Comparison of ENCODE assay signal across 8 cellular contexts in genomic region chr2:23452853-23453420, GRCh38.
A peak's percentile ranks its signal among the peaks of the same experiment; 100 is the strongest.
DNase-seq lines count a peak whose midpoint lies in the region; ATAC-seq lines count a peak whose summit lies in the region.

No MANE protein-coding gene starts in this region.

- no peaks in the 10 kb centered on the region for H3K9me3 Mint-ChIP-seq in T-helper 1 cell treated with Interleukin-12 subunit alpha and Interleukin-12 subunit beta and Interleukin-4 antibody, amounts not matched to agents 30 μg/mL and 1 μg/mL, for 36 hours

- peaks cover 26% of the 10 kb centered on the region for H3K4me1 Mint-ChIP-seq in T-helper 1 cell treated with Interleukin-12 subunit alpha and Interleukin-12 subunit beta and Interleukin-4 antibody, amounts not matched to agents 30 μg/mL and 1 μg/mL, for 36 hours (ENCODE audit: low read depth)

- peak; percentile 43 for ATAC-seq in HG02938 (IDR thresholded peaks at IDR 0.05; ENCODE audit: unreplicated experiment)
- ATAC-seq in Right ventricle myocardium inferior: no peak

- intact Hi-C loops in Right ventricle myocardium inferior (cut with DNase I): no loop called here

- H3K4me3 Mint-ChIP-seq in T-helper 1 cell treated with Interleukin-12 subunit alpha and Interleukin-12 subunit beta and Interleukin-4 antibody, amounts not matched to agents 30 μg/mL and 1 μg/mL, for 36 hours: peak overlapping the region; percentile 17

- no peaks in the 10 kb centered on the region for H3K36me3 Mint-ChIP-seq in T-helper 1 cell treated with Interleukin-12 subunit alpha and Interleukin-12 subunit beta and Interleukin-4 antibody, amounts not matched to agents 30 μg/mL and 1 μg/mL, for 36 hours (ENCODE audit: low read depth)

- H3K27me3 Mint-ChIP-seq in T-helper 1 cell treated with Interleukin-12 subunit alpha and Interleukin-12 subunit beta and Interleukin-4 antibody, amounts not matched to agents 30 μg/mL and 1 μg/mL, for 36 hours (ENCODE audit: low read depth): peaks cover 16% of the 10 kb centered on the region

- DNase-seq in NCI-H1694 treated with DMSO at 0.1 percent for 48 hours (lab: John Stamatoyannopoulos, UW) (peak; percentile 9), NCI-H1694 (lab: John Stamatoyannopoulos, UW) (no peak), islet precursor cell (peak; percentile 76), Right ventricle myocardium inferior (ENCODE audit: missing footprints) (no peak), NCI-H128 (lab: John Stamatoyannopoulos, UW; ENCODE audit: unreplicated experiment) (no peak), mucosa of gallbladder (ENCODE audit: low spot score) (no peak)

- H3K27ac Mint-ChIP-seq in T-helper 1 cell treated with Interleukin-12 subunit alpha and Interleukin-12 subunit beta and Interleukin-4 antibody, amounts not matched to agents 30 μg/mL and 1 μg/mL, for 36 hours: peak overlapping the region; percentile 66

Comparison
In these comparisons a context has a peak if more than half of its experiments do, and no peak if none do; other contexts are left out.
1. DNase-seq: peak in NCI-H1694 treated with DMSO at 0.1 percent for 48 hours (single experiment) and islet precursor cell (single experiment); none in NCI-H1694 (single experiment), Right ventricle myocardium inferior (single experiment), NCI-H128 (single experiment) and mucosa of gallbladder (single experiment).